1 cellular context compared by ENCODE assay signal in the genomic region with DNA sequence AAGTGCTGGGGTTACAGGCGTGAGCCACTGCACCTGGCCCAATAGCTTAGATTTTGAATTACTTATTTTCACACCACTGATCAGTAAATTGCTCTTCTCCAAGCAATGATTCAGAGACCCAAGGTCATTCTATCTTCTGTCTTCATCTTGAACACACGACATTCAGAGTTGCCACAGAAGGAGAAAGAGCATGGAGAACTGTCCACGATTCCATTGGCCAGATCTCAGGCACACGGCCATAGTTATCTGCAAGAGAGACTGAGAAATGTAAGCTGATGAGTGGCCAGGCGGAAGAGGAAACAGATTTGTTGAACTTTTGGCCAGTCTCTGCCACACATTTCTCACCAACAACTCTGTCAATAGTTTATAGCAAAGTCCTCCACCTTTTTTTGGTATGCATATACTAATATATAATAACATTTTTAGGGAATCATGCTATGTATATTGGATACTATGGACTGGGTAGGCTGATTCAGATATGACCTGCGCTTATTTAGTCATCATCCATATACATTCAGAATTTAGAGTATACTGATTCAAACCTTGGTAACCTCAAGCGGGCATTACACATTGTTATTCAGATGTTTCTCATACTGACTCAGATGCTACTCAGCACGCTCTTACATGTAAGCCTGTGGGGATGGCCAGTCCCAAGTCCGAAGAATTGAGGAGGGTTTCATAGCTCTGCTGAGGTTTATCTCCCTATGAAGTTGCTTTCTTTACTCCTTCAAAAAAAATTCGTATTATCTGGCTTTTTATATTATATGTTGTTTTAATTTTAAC.
A peak's percentile ranks its signal among the peaks of the same experiment; 100 is the strongest.
TF ChIP-seq lines count a peak whose summit lies in the region.

No MANE protein-coding gene starts in this region.

TF ChIP-seq in SK-N-SH, 30 proteins besides CTCF, POLR2A, EP300 and RAD21 (continued from another document):
- peak; percentile 80 for TF ChIP-seq FOSL2 (IDR thresholded peaks at IDR 0.05; ENCODE audit: borderline replicate concordance, low read depth)
- TF ChIP-seq POLR2AphosphoS5 (IDR thresholded peaks at IDR 0.05; ENCODE audit: low read depth, low read length): no peak
- no peak; the same call in 1 of the 2 replicates for TF ChIP-seq PBX3 (IDR thresholded peaks at IDR 0.05)
- TF ChIP-seq USF1 (IDR thresholded peaks at IDR 0.05; ENCODE audit: borderline replicate concordance, low read depth): no peak
- TF ChIP-seq GATA2 (CRISPR knock-in tag; IDR thresholded peaks at IDR 0.05): no peak
- TF ChIP-seq, protein P1, sequence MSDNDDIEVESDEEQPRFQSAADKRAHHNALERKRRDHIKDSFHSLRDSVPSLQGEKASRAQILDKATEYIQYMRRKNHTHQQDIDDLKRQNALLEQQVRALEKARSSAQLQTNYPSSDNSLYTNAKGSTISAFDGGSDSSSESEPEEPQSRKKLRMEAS (IDR thresholded peaks at IDR 0.05; ENCODE audit: low read depth): no peak
- TF ChIP-seq TCF12 (IDR thresholded peaks at IDR 0.05): peak; percentile 60; the same call in 1 of the 2 replicates
